18 cellular contexts compared by ENCODE assay signal in the genomic region with DNA sequence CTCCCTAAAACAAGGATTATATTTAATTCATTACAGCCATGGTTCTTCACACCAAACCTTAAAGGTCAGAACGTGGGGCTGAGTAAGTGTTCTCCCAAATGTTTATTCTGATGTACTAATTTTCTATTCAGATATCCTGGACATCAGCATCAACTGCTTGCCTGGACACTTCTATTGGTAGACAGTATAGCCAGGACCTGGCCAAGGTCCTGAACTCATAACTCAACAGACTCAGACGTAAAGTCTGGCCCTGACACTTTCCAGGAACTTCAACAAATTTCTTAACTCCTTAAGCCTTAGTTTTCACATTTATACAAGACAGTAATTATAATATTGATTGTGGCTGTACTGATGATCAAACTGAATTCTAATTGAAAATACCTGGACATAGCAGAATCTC.
DNase-seq lines count a peak whose midpoint lies in the region; ATAC-seq and TF ChIP-seq lines count a peak whose summit lies in the region.
"Had no signal": no experiment of that assay in that cellular context is flagged by ENCODE, and none has a peak within 500 bp of the region (broad histone marks: within the 10 kb centered on the region; RNA-seq: fewer than 3 reads in every experiment).

No MANE protein-coding gene starts in this region.

- H3K9me3 ChIP-seq in RWPE2 (ENCODE audit: severe bottlenecking), result no peaks in the 10 kb centered on the region
- H3K9me3 ChIP-seq: MG63, SJCRH30 had no signal

- H3K4me3 ChIP-seq in RWPE2 (ENCODE audit: severe bottlenecking), result no peak overlapping the region
- H3K4me3 ChIP-seq: MG63, SJCRH30 had no signal

- H3K4me1 ChIP-seq in RWPE2 (ENCODE audit: insufficient read depth, poor library complexity, severe bottlenecking), result no peaks in the 10 kb centered on the region
- H3K4me1 ChIP-seq: SJCRH30 had no signal

- H3K36me3 ChIP-seq in RWPE2 (ENCODE audit: low read depth), result no peaks in the 10 kb centered on the region
- H3K36me3 ChIP-seq: MG63, SJCRH30 had no signal

- no peak overlapping the region for H3K27ac ChIP-seq in RWPE2 (ENCODE audit: poor library complexity, severe bottlenecking)
- H3K27ac ChIP-seq: HL-60, SJCRH30 had no signal

- TF ChIP-seq CTCF in RWPE2 (IDR thresholded peaks at IDR 0.05; ENCODE audit: poor library complexity, severe bottlenecking), result no peak

- ATAC-seq in RWPE2 (ENCODE audit: low read depth), result 0 out of 3 replicates have a peak, but pooled peaks have one; percentile 36
- no peak for ATAC-seq in HG03460 (IDR thresholded peaks at IDR 0.05; ENCODE audit: unreplicated experiment)
- ATAC-seq in GM19023 (IDR thresholded peaks at IDR 0.05; ENCODE audit: unreplicated experiment), result no peak
- no peak for ATAC-seq in HG02623 (IDR thresholded peaks at IDR 0.05; ENCODE audit: unreplicated experiment)

- in situ Hi-C loops in ACHN (cut with HindIII; ENCODE audit: low pct_ligation_motif_present, low pct_unique_long_range_greater_than_20kb, low sequenced_read_pairs), result no loop called here

- DNase-seq in ACHN (peak; percentile 6), HT-29 (ENCODE audit: low spot score) (peak; percentile 16), RWPE2 (ENCODE audit: low spot score) (no peak), kidney tubule cell (ENCODE audit: low spot score) (peak; percentile 5), activated T-cell treated with anti-CD3 and anti-CD28 coated beads for 4 hours (no peak)
- DNase-seq: CD4-positive, alpha-beta T cell; MG63; NCI-H1105 treated with DMSO at 0.1 percent for 48 hours; NCI-H187; NCI-H2171; NCI-H446 treated with DMSO at 0.1 percent for 48 hours; NCI-H82; RPMI8226 had no signal

- H3K27me3 ChIP-seq in RWPE2 (ENCODE audit: insufficient read depth, poor library complexity, severe bottlenecking), result no peaks in the 10 kb centered on the region
- H3K27me3 ChIP-seq: MG63, SJCRH30 had no signal

Comparison
In these comparisons a context has a peak if more than half of its experiments do, and no peak if none do; other contexts are left out.
1. DNase-seq: peak in ACHN (single experiment), HT-29 (single experiment) and kidney tubule cell (single experiment); none in RWPE2 (single experiment) and activated T-cell treated with anti-CD3 and anti-CD28 coated beads for 4 hours (single experiment).